8 cellular contexts compared by ENCODE assay signal in the genomic region with DNA sequence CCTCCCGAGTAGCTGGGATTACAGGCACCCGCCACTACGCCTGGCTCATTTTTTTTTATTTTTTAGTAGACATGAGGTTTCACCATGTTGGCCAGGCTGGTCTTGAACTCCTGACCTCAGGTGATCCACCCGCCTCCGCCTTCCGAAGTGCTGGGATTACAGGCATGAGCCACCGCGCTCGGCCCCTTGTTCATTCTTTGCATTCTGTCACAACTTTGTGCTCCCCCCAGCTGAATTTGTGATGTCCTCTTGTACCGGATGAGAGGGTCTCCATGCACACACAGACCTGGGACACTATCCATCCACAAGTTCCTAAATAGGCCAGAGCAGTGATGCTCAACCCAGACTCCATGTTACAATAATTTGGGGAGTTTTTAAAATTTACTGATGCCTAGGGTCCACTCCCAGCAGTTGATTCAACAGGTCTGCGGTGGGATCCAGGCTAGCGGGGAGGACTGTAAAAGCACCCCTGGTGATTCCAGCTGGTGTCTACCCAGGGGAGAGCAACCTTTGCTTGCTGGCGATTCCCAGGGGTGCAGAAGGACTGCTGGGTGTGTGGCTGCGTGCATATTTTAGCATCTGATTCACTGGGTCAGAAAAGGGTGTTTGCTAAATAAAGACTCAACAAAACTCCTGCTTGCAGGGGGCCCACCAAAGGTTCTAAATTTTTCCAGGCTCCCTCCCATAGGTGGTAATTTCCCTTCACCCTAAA. TPM values are rescaled to one million over a fixed set of nuclear protein-coding genes. Genes with fewer than 3 reads are reported as not detected.
DNase-seq lines count a peak whose midpoint lies in the region; ATAC-seq and TF ChIP-seq lines count a peak whose summit lies in the region.

No MANE protein-coding gene starts in this region.

- ATAC-seq in naive B cell (ENCODE audit: low read depth in 2 of 2), result no peak

- peaks cover 2 to 6% of the 10 kb centered on the region in 2 donors for H3K9me3 ChIP-seq in neuronal stem cell (replicated peaks in 1 of 2; ENCODE audit: control insufficient read depth in 2 of 2, insufficient read depth in 1 of 2, low read depth in 1 of 2, low read length in 2 of 2)

- no peaks in the 10 kb centered on the region for H3K27me3 Mint-ChIP-seq in naive B cell

- H3K4me3 ChIP-seq in AG09309 (ENCODE audit: control insufficient read depth, low read depth, low read length), result peak overlapping the region; percentile 61
- H3K4me3 ChIP-seq in HFF-Myc (replicated peaks; ENCODE audit: low read depth, low read length), result peak overlapping the region; percentile 97
- peak overlapping the region; percentile 43 to 64 for H3K4me3 ChIP-seq in cardiac fibroblast (replicated peaks in 1 of 2; ENCODE audit: low read depth in 2 of 2, low read length in 2 of 2)
- no peak overlapping the region for H3K4me3 ChIP-seq in neuronal stem cell (ENCODE audit: low read length in 2 of 2)

- no peak overlapping the region for H2AFZ ChIP-seq in neuronal stem cell (ENCODE audit: low read length)

- H3K4ac ChIP-seq in neuronal stem cell (ENCODE audit: low read length), result no peak overlapping the region

- no peak overlapping the region for H3K14ac ChIP-seq in neuronal stem cell (ENCODE audit: low read length)

- TF ChIP-seq CTCF in AG09309 (IDR thresholded peaks at IDR 0.05; ENCODE audit: control insufficient read depth, insufficient read depth, low read depth, low read length, missing control alignments) (no peak), HFF-Myc (IDR thresholded peaks at IDR 0.05; ENCODE audit: low read depth, low read length, missing control alignments) (no peak), cardiac fibroblast (IDR thresholded peaks at IDR 0.05; ENCODE audit: low read depth, low read length) (no peak)

- peaks cover 16 to 56% (median 50%) of the 10 kb centered on the region in 3 experiments for H3K27me3 ChIP-seq in neuronal stem cell (ENCODE audit: control insufficient read depth in 3 of 3, insufficient read depth in 3 of 3, low read depth in 1 of 3, low read length in 3 of 3)

- no peak overlapping the region for H3K9ac ChIP-seq in neuronal stem cell (ENCODE audit: low read depth, low read length, poor library complexity)

- H2AK5ac ChIP-seq in neuronal stem cell (ENCODE audit: low read depth, low read length), result no peak overlapping the region

- H2BK120ac ChIP-seq in neuronal stem cell (ENCODE audit: low read depth, low read length), result no peak overlapping the region

- no peak overlapping the region for H4K91ac ChIP-seq in neuronal stem cell (ENCODE audit: low read depth, low read length, poor library complexity)

- H3K36me3 ChIP-seq in neuronal stem cell (replicated peaks in 1 of 2; ENCODE audit: control insufficient read depth in 2 of 2, insufficient read depth in 2 of 2, low read length in 2 of 2), result peaks cover 0 to 11% of the 10 kb centered on the region in 2 donors

- H3K4me1 ChIP-seq in neuronal stem cell (ENCODE audit: control insufficient read depth in 2 of 2, insufficient read depth in 1 of 2, low read depth in 1 of 2, low read length in 2 of 2), result peaks cover 13 to 14% of the 10 kb centered on the region in 2 donors

- H3K18ac ChIP-seq in neuronal stem cell (ENCODE audit: low read length), result no peak overlapping the region

- peaks cover 6% of the 10 kb centered on the region for H3K79me1 ChIP-seq in neuronal stem cell (ENCODE audit: low read depth, low read length)

- no CpG with 5 or more reads among the region's 14 CpGs for WGBS in neuronal stem cell (ENCODE audit: extremely low coverage in 2 of 2, insufficient read length in 2 of 2, insufficient replicate concordance in 1 of 2), 2 donors

- no peaks in the 10 kb centered on the region for H3K9me3 Mint-ChIP-seq in naive B cell

- no peak overlapping the region for H4K8ac ChIP-seq in neuronal stem cell (ENCODE audit: low read depth, low read length)

- H3K4me2 ChIP-seq in neuronal stem cell (ENCODE audit: insufficient read depth, low read length, poor library complexity, severe bottlenecking), result no peak overlapping the region

- peaks cover 37 to 64% (median 56%) of the 10 kb centered on the region in 3 donors for H3K4me1 Mint-ChIP-seq in naive B cell

- H3K27ac ChIP-seq in neuronal stem cell (replicated peaks; ENCODE audit: low read length), result no peak overlapping the region

- DNase-seq in AG09309 (ENCODE audit: low read depth) (no peak), HFF-Myc (ENCODE audit: extremely low read depth, low read depth) (no peak), cardiac fibroblast (ENCODE audit: low read depth in 2 of 2) (peak; percentile 53 to 85), naive B cell (no peak), neuronal stem cell (ENCODE audit: low spot score) (no peak), MV-4-11 (lab: John Stamatoyannopoulos, UW) (no peak), NCI-H1092 treated with DMSO at 0.1 percent for 48 hours (lab: John Stamatoyannopoulos, UW) (no peak), SHP77 treated with DMSO at 0.1 percent for 48 hours (lab: John Stamatoyannopoulos, UW) (no peak)

- H2BK15ac ChIP-seq in neuronal stem cell (ENCODE audit: low read length), result no peak overlapping the region

- peak overlapping the region; percentile 87 to 97 (median 94) for H3K4me3 Mint-ChIP-seq in naive B cell

- no peak overlapping the region for H3K23ac ChIP-seq in neuronal stem cell (ENCODE audit: low read depth, low read length, poor library complexity)

- H2BK5ac ChIP-seq in neuronal stem cell (ENCODE audit: low read length), result no peak overlapping the region

- H2BK12ac ChIP-seq in neuronal stem cell (ENCODE audit: low read length), result no peak overlapping the region

- no peaks in the 10 kb centered on the region for H3K36me3 Mint-ChIP-seq in naive B cell

- H3K27ac Mint-ChIP-seq in naive B cell, result peak overlapping the region; percentile 49 to 99 (median 98)

RNA-seq across cellular contexts. Expression of a gene that starts 1.0 kb away (rescaled TPM):
- polyA plus RNA-seq in naive B cell (ENCODE audit: low read depth in 6 of 6), result 100 to 1,000 TPM in 2 of 6 donors, 10 to 100 TPM in 4; 71.9 to 147 (median 89.9) TPM
- 8.5 TPM for polyA plus RNA-seq in neuronal stem cell (2013, experiment 1 of 2)
- polyA plus RNA-seq in neuronal stem cell (2013, experiment 2 of 2), result 8.5 TPM

RNA-seq across cellular contexts. Expression of a gene that starts 5.9 kb away (rescaled TPM):
- under 1 TPM in 1 of 6 donors, not detected in 5; 0.53 TPM for polyA plus RNA-seq in naive B cell (ENCODE audit: low read depth in 6 of 6)
- 2.0 TPM for polyA plus RNA-seq in neuronal stem cell (2013, experiment 1 of 2)
- polyA plus RNA-seq in neuronal stem cell (2013, experiment 2 of 2), result 1.6 TPM

RNA-seq across cellular contexts. Expression of a gene that starts 10.9 kb away (rescaled TPM):
- 10 to 100 TPM; 17.9 to 31.8 (median 23.7) TPM for polyA plus RNA-seq in naive B cell (ENCODE audit: low read depth in 6 of 6)
- polyA plus RNA-seq in neuronal stem cell (2013, experiment 1 of 2), result 19.4 TPM
- 17.4 TPM for polyA plus RNA-seq in neuronal stem cell (2013, experiment 2 of 2)

RNA-seq across cellular contexts. Expression of a gene that starts 11.0 kb away (rescaled TPM):
- 10 to 100 TPM; 55.4 to 75.9 (median 65.2) TPM for polyA plus RNA-seq in naive B cell (ENCODE audit: low read depth in 6 of 6)
- polyA plus RNA-seq in neuronal stem cell (2013, experiment 1 of 2), result 6.9 TPM
- 7.1 TPM for polyA plus RNA-seq in neuronal stem cell (2013, experiment 2 of 2)

RNA-seq across cellular contexts. Expression of a gene that starts 11.6 kb away (rescaled TPM):
- polyA plus RNA-seq in naive B cell (ENCODE audit: low read depth in 6 of 6), result 10 to 100 TPM; 39.2 to 60.2 (median 46.3) TPM
- 28.3 TPM for polyA plus RNA-seq in neuronal stem cell (2013, experiment 1 of 2)
- 27.7 TPM for polyA plus RNA-seq in neuronal stem cell (2013, experiment 2 of 2)

Comparison
In these comparisons a context has a peak if more than half of its experiments do, and no peak if none do; other contexts are left out.
1. DNase-seq: peak in cardiac fibroblast (2 of 2); none in AG09309 (single experiment), HFF-Myc (single experiment), naive B cell (single experiment), neuronal stem cell (single experiment), MV-4-11 (single experiment), NCI-H1092 treated with DMSO at 0.1 percent for 48 hours (single experiment) and SHP77 treated with DMSO at 0.1 percent for 48 hours (single experiment).
2. H3K4me3 ChIP-seq: peak in AG09309 (single experiment), HFF-Myc (single experiment) and cardiac fibroblast (2 of 2); none in neuronal stem cell (0 of 2).